ENCODE assay signal across 8 cellular contexts in genomic region chr12:106246891-106247730, GRCh38. TPM values are rescaled to one million over a fixed set of nuclear protein-coding genes. Genes with fewer than 3 reads are reported as not detected.
DNase-seq lines count a peak whose midpoint lies in the region; ATAC-seq and TF ChIP-seq lines count a peak whose summit lies in the region.

No MANE protein-coding gene starts in this region.

- no peaks in the 10 kb centered on the region for H3K36me3 Mint-ChIP-seq in activated T-cell treated with anti-CD3 and anti-CD28 coated beads, Interleukin-2, amount 50 U/mL, for 72 hours (ENCODE audit: insufficient read depth in 2 of 2)

- H3K9ac ChIP-seq in ES-I3 (ENCODE audit: low read depth, low read length) (peak overlapping the region; percentile 68), muscle layer of colon (ENCODE audit: low read length) (peak overlapping the region; percentile 92)

- H3K27me3 ChIP-seq in esophagus muscularis mucosa (no peaks in the 10 kb centered on the region), muscle layer of colon (ENCODE audit: control insufficient read depth in 1 of 2, insufficient read depth in 2 of 2, low read length in 2 of 2) (no peaks in the 10 kb centered on the region)

- no peaks in the 10 kb centered on the region for H3K27me3 Mint-ChIP-seq in activated T-cell treated with anti-CD3 and anti-CD28 coated beads, Interleukin-2, amount 50 U/mL, for 72 hours (ENCODE audit: low read depth)

- TF ChIP-seq CTCF in esophagus muscularis mucosa (IDR thresholded peaks at IDR 0.05): peak in 1 of 3 experiments; percentile 29

- WGBS in esophagus muscularis mucosa: 0% methylated on average over 5 of the region's 81 CpGs

- peak overlapping the region; percentile 78 for H3K4me3 Mint-ChIP-seq in activated T-cell treated with anti-CD3 and anti-CD28 coated beads, Interleukin-2, amount 50 U/mL, for 72 hours

- TF ChIP-seq POLR2A in esophagus muscularis mucosa (IDR thresholded peaks at IDR 0.05; ENCODE audit: low read depth): no peak

- H3K4me1 ChIP-seq in ES-I3 (ENCODE audit: insufficient read depth, low read length) (peaks cover 10% of the 10 kb centered on the region; the same call in 1 of the 2 replicates), esophagus muscularis mucosa (peaks cover 40 to 61% (median 55%) of the 10 kb centered on the region in 4 donors), muscle layer of colon (ENCODE audit: insufficient read depth, low read length) (peaks cover 37% of the 10 kb centered on the region)

- H3K36me3 ChIP-seq in ES-I3 (ENCODE audit: insufficient read depth, low read length) (no peaks in the 10 kb centered on the region; the same call in 1 of the 2 replicates), esophagus muscularis mucosa (peaks cover 0 to 11% (median 3%) of the 10 kb centered on the region in 4 donors), muscle layer of colon (ENCODE audit: insufficient read depth, low read length) (no peaks in the 10 kb centered on the region)

- peak; percentile 58 for DNase-seq in HCEC 1CT
- peak; percentile 25 for DNase-seq in NCI-H2227 treated with DMSO at 0.1 percent for 48 hours (lab: John Stamatoyannopoulos, UW)
- DNase-seq in activated T-cell treated with anti-CD3 and anti-CD28 coated beads, Interleukin-2, amount 50 U/mL, for 72 hours: peak; percentile 65 to 66
- no peak for DNase-seq in esophagus muscularis mucosa (ENCODE audit: extremely low spot score)
- DNase-seq in superior temporal gyrus (ENCODE audit: extremely low spot score): peak; percentile 24
- DNase-seq in amniotic stem cell (lab: John Stamatoyannopoulos, UW): no peak

- no peaks in the 10 kb centered on the region for H3K9me3 Mint-ChIP-seq in activated T-cell treated with anti-CD3 and anti-CD28 coated beads, Interleukin-2, amount 50 U/mL, for 72 hours

- H3K4me3 ChIP-seq in esophagus muscularis mucosa (peak overlapping the region; percentile 74 to 95 (median 86)), muscle layer of colon (ENCODE audit: low read depth in 1 of 2, low read length in 2 of 2) (peak overlapping the region; percentile 80 to 85)

- H3K27ac ChIP-seq in esophagus muscularis mucosa (replicated peaks in 1 of 4) (peak overlapping the region; percentile 93 to 100 (median 96)), muscle layer of colon (ENCODE audit: low read depth, low read length) (peak overlapping the region; percentile 90)

- TF ChIP-seq EP300 in esophagus muscularis mucosa (IDR thresholded peaks at IDR 0.05): no peak

- H3K9me3 ChIP-seq in ES-I3 (ENCODE audit: control insufficient read depth, insufficient read depth, low read length): no peaks in the 10 kb centered on the region
- H3K9me3 ChIP-seq in esophagus muscularis mucosa: no peaks in the 10 kb centered on the region
- no peaks in the 10 kb centered on the region for H3K9me3 ChIP-seq in muscle layer of colon (ENCODE audit: low read length)

- peaks cover 25% of the 10 kb centered on the region for H3K4me1 Mint-ChIP-seq in activated T-cell treated with anti-CD3 and anti-CD28 coated beads, Interleukin-2, amount 50 U/mL, for 72 hours (ENCODE audit: low read depth)

- peak overlapping the region; percentile 69 for H3K27ac Mint-ChIP-seq in activated T-cell treated with anti-CD3 and anti-CD28 coated beads, Interleukin-2, amount 50 U/mL, for 72 hours

- intact Hi-C loops in esophagus muscularis mucosa (cut with DNase I): loop anchor here (5.0 kb wide), 1 partner anchor 55 kb away; the partner anchor contains the start of gene TCP11L2

- ATAC-seq in activated T-cell treated with anti-CD3 and anti-CD28 coated beads, Interleukin-2, amount 50 U/mL, for 72 hours (replicated peaks in 1 of 2): peak; percentile 65 to 67

RNA-seq across cellular contexts. Expression of gene CKAP4, which starts 0.7 kb away (rescaled TPM):
- total RNA-seq in activated T-cell treated with anti-CD3 and anti-CD28 coated beads, Interleukin-2, amount 50 U/mL, for 72 hours: 10 to 100 TPM; 12.0 to 14.2 TPM
- total RNA-seq in esophagus muscularis mucosa: 10 to 100 TPM; 28.7 to 51.6 (median 38.8) TPM

RNA-seq across cellular contexts. Expression of gene TCP11L2, which starts 55.4 kb away (rescaled TPM):
- 10 to 100 TPM; 23.9 to 30.1 TPM for total RNA-seq in activated T-cell treated with anti-CD3 and anti-CD28 coated beads, Interleukin-2, amount 50 U/mL, for 72 hours
- total RNA-seq in esophagus muscularis mucosa: 10 to 100 TPM; 32.1 to 52.3 (median 39.5) TPM

Comparison
In these comparisons a context has a peak if more than half of its experiments do, and no peak if none do; other contexts are left out.
1. DNase-seq: peak in HCEC 1CT (single experiment), NCI-H2227 treated with DMSO at 0.1 percent for 48 hours (single experiment), activated T-cell treated with anti-CD3 and anti-CD28 coated beads, Interleukin-2, amount 50 U/mL, for 72 hours (2 of 2) and superior temporal gyrus (single experiment); none in esophagus muscularis mucosa (single experiment) and amniotic stem cell (single experiment).